Comparison of ENCODE assay signal across 14 cellular contexts in genomic region chr12:591571-592505, GRCh38.
DNase-seq lines count a peak whose midpoint lies in the region; ATAC-seq, FAIRE-seq and TF ChIP-seq lines count a peak whose summit lies in the region.
"Had no signal": no experiment of that assay in that cellular context is flagged by ENCODE, and none has a peak within 500 bp of the region (broad histone marks: within the 10 kb centered on the region; RNA-seq: fewer than 3 reads in every experiment).

No MANE protein-coding gene starts in this region.

- H3K36me3 ChIP-seq in GM23338 (ENCODE audit: insufficient read depth), result no peaks in the 10 kb centered on the region
- no peaks in the 10 kb centered on the region for H3K36me3 ChIP-seq in SJCRH30
- H3K36me3 ChIP-seq in left ventricle myocardium inferior, result peaks cover 4% of the 10 kb centered on the region
- H3K36me3 ChIP-seq in small intestine (ENCODE audit: control insufficient read depth in 2 of 2, insufficient read depth in 2 of 2, low read length in 2 of 2), result no peaks in the 10 kb centered on the region

- H3K4me1 ChIP-seq in GM23338 (ENCODE audit: insufficient read depth), result no peaks in the 10 kb centered on the region
- peaks cover 16% of the 10 kb centered on the region for H3K4me1 ChIP-seq in SJCRH30
- H3K4me1 ChIP-seq in left ventricle myocardium inferior, result peaks cover 37% of the 10 kb centered on the region
- peaks cover 0 to 5% of the 10 kb centered on the region in 2 donors for H3K4me1 ChIP-seq in small intestine (ENCODE audit: control insufficient read depth in 2 of 2, insufficient read depth in 1 of 2, low read depth in 1 of 2, low read length in 1 of 2)

- intact Hi-C loops in left ventricle myocardium inferior (cut with micrococcal nuclease), result no loop called here

- H3K9me2 ChIP-seq in GM23338 (ENCODE audit: insufficient read depth), result no peaks in the 10 kb centered on the region

- H3K79me2 ChIP-seq in GM23338 (replicated peaks; ENCODE audit: insufficient read depth), result no peaks in the 10 kb centered on the region

- peaks cover 6% of the 10 kb centered on the region for H3K27me3 Mint-ChIP-seq in GM23338 (ENCODE audit: insufficient read depth, low read depth, poor library complexity)
- peaks cover 11% of the 10 kb centered on the region for H3K27me3 Mint-ChIP-seq in T-helper 2 cell treated with Interferon-gamma antibody and Interleukin-4, amounts not matched to agents 5 μg/mL and 100 μg/mL, for 36 hours (ENCODE audit: low read depth)

- no peaks in the 10 kb centered on the region for H3F3A ChIP-seq in GM23338 (replicated peaks; ENCODE audit: low read depth)

- no peak overlapping the region for H3K4me3 Mint-ChIP-seq in GM23338
- no peak overlapping the region for H3K4me3 Mint-ChIP-seq in T-helper 2 cell treated with Interferon-gamma antibody and Interleukin-4, amounts not matched to agents 5 μg/mL and 100 μg/mL, for 36 hours
- H3K4me3 Mint-ChIP-seq: neural crest cell had no signal

- H3K36me3 Mint-ChIP-seq in GM23338 (ENCODE audit: low read depth), result no peaks in the 10 kb centered on the region
- H3K36me3 Mint-ChIP-seq in T-helper 2 cell treated with Interferon-gamma antibody and Interleukin-4, amounts not matched to agents 5 μg/mL and 100 μg/mL, for 36 hours (ENCODE audit: low read depth), result no peaks in the 10 kb centered on the region

- ATAC-seq in GM23338 (no peak), HG03571 (IDR thresholded peaks at IDR 0.05; ENCODE audit: unreplicated experiment) (no peak), HG03439 (IDR thresholded peaks at IDR 0.05; ENCODE audit: unreplicated experiment) (no peak)

- no peaks in the 10 kb centered on the region; the same call in 2 of the 3 replicates for H3K4me1 Mint-ChIP-seq in GM23338
- peaks cover 3% of the 10 kb centered on the region for H3K4me1 Mint-ChIP-seq in T-helper 2 cell treated with Interferon-gamma antibody and Interleukin-4, amounts not matched to agents 5 μg/mL and 100 μg/mL, for 36 hours (ENCODE audit: low read depth)
- H3K4me1 Mint-ChIP-seq: neural crest cell had no signal

- CTCF ChIA-PET in GM10248 (lab: Yijun Ruan, JAX), result interaction anchor here (1.2 to 2.2 kb wide), 2 partner anchors 15 to 16 kb away, joined by 5 to 9 read pairs; no protein-coding TSS in a partner anchor

- no peak for FAIRE-seq in small intestine (lab: Jason Lieb, UNC)
- FAIRE-seq: kidney had no signal

- DNase-seq in GM23338 (ENCODE audit: low spot score), result no peak
- peak; percentile 86 to 93 for DNase-seq in SJCRH30
- peak; percentile 91 for DNase-seq in left ventricle myocardium inferior
- peak; percentile 50 for DNase-seq in small intestine
- no peak for DNase-seq in T-helper 2 cell treated with Interferon-gamma antibody and Interleukin-4, amounts not matched to agents 5 μg/mL and 100 μg/mL, for 36 hours (ENCODE audit: low spot score)
- no peak for DNase-seq in GM10248 (ENCODE audit: extremely low spot score)
- DNase-seq: AML-193; kidney; NCI-H187 treated with DMSO at 0.1 percent for 48 hours; stimulated activated CD4-positive, alpha-beta T cell treated with anti-CD3 and anti-CD28 coated beads, Interleukin-15, amount 100 ng/mL, for 24 hours had no signal

- no peaks in the 10 kb centered on the region for H4K20me1 ChIP-seq in GM23338 (replicated peaks; ENCODE audit: insufficient read depth)

- H3K4me3 ChIP-seq in GM23338 (no peak overlapping the region), SJCRH30 (peak overlapping the region; percentile 19), left ventricle myocardium inferior (peak overlapping the region; percentile 33), small intestine (ENCODE audit: low read depth in 1 of 2, low read length in 2 of 2) (no peak overlapping the region)
- H3K4me3 ChIP-seq: dorsolateral prefrontal cortex had no signal

- peaks cover 4% of the 10 kb centered on the region; the same call in 1 of the 3 replicates for H3K9me3 Mint-ChIP-seq in GM23338
- peaks cover 4% of the 10 kb centered on the region for H3K9me3 Mint-ChIP-seq in T-helper 2 cell treated with Interferon-gamma antibody and Interleukin-4, amounts not matched to agents 5 μg/mL and 100 μg/mL, for 36 hours

- H3K27ac Mint-ChIP-seq in GM23338, result no peak overlapping the region
- H3K27ac Mint-ChIP-seq in T-helper 2 cell treated with Interferon-gamma antibody and Interleukin-4, amounts not matched to agents 5 μg/mL and 100 μg/mL, for 36 hours, result no peak overlapping the region

- no peaks in the 10 kb centered on the region for H3K27me3 ChIP-seq in GM23338 (ENCODE audit: insufficient read depth)
- H3K27me3 ChIP-seq in SJCRH30, result no peaks in the 10 kb centered on the region
- H3K27me3 ChIP-seq in left ventricle myocardium inferior (ENCODE audit: low read depth), result no peaks in the 10 kb centered on the region
- no peaks in the 10 kb centered on the region for H3K27me3 ChIP-seq in small intestine (ENCODE audit: control insufficient read depth in 2 of 2, insufficient read depth in 2 of 2, low read length in 2 of 2)
- H3K27me3 ChIP-seq: dorsolateral prefrontal cortex had no signal

- TF ChIP-seq CTCF in GM23338 (conservative IDR thresholded peaks at IDR 0.05; ENCODE audit: low read depth in 2 of 2), result no peak
- no peak for TF ChIP-seq CTCF in left ventricle myocardium inferior (IDR thresholded peaks at IDR 0.05; ENCODE audit: borderline replicate concordance)
- no peak for TF ChIP-seq CTCF in GM10248 (IDR thresholded peaks at IDR 0.05; ENCODE audit: control extremely low read depth, extremely low read depth, low read depth, missing control alignments)

- H2AFZ ChIP-seq in GM23338, result peak overlapping the region; percentile 85; the same call in 1 of the 2 replicates

- H3K27ac ChIP-seq in GM23338 (ENCODE audit: low read depth) (no peak overlapping the region), SJCRH30 (peak overlapping the region; percentile 95), left ventricle myocardium inferior (replicated peaks) (peak overlapping the region; percentile 94), small intestine (ENCODE audit: low read depth in 1 of 2, low read length in 1 of 2) (no peak overlapping the region)

- POLR2A ChIA-PET in GM10248 (lab: Yijun Ruan, JAX), result interaction anchor here (0.5 kb wide), 1 partner anchor 160 kb away, joined by 9 read pairs; the partner anchor contains the start of gene WNK1

- WGBS in small intestine, 3 donors, result 35 to 61% (median 43%) methylated on average over 22 of the region's 22 CpGs

- H3K9me3 ChIP-seq in SJCRH30 (replicated peaks), result no peaks in the 10 kb centered on the region; the same call in 1 of the 2 replicates
- H3K9me3 ChIP-seq in left ventricle myocardium inferior (replicated peaks), result peaks cover 8% of the 10 kb centered on the region
- no peaks in the 10 kb centered on the region for H3K9me3 ChIP-seq in small intestine (ENCODE audit: control insufficient read depth, low read depth)

- no peak overlapping the region for H3K4me2 ChIP-seq in GM23338

TF ChIP-seq in GM23338, 12 proteins besides CTCF, POLR2A, EP300 and RAD21 (continues in another document):
- TF ChIP-seq CREB1 (CRISPR knock-in tag; IDR thresholded peaks at IDR 0.05; ENCODE audit: low read depth) (no peak), JUNB (IDR thresholded peaks at IDR 0.05; ENCODE audit: unreplicated experiment) (no peak), POLR2AphosphoS5 (IDR thresholded peaks at IDR 0.05; ENCODE audit: low read depth) (no peak), EZH2 (IDR thresholded peaks at IDR 0.05; ENCODE audit: low read depth, unreplicated experiment) (no peak), STAT1 (IDR thresholded peaks at IDR 0.05; ENCODE audit: unreplicated experiment) (no peak), NANOG (IDR thresholded peaks at IDR 0.05; ENCODE audit: borderline replicate concordance) (no peak)

Comparison
In these comparisons a context has a peak if more than half of its experiments do, and no peak if none do; other contexts are left out.
1. DNase-seq: peak in SJCRH30 (2 of 2), left ventricle myocardium inferior (single experiment) and small intestine (single experiment); none in GM23338 (single experiment), T-helper 2 cell treated with Interferon-gamma antibody and Interleukin-4, amounts not matched to agents 5 μg/mL and 100 μg/mL, for 36 hours (single experiment) and GM10248 (single experiment).
2. H3K27ac ChIP-seq: peak in SJCRH30 (single experiment) and left ventricle myocardium inferior (single experiment); none in GM23338 (single experiment) and small intestine (0 of 2).
3. H3K4me3 ChIP-seq: peak in SJCRH30 (single experiment) and left ventricle myocardium inferior (single experiment); none in GM23338 (single experiment) and small intestine (0 of 2).